13 cellular contexts compared by ENCODE assay signal in genomic region chr5:141779642-141780041, GRCh38.
DNase-seq lines count a peak whose midpoint lies in the region; ATAC-seq and TF ChIP-seq lines count a peak whose summit lies in the region.
"Had no signal": no experiment of that assay in that cellular context is flagged by ENCODE, and none has a peak within 500 bp of the region (broad histone marks: within the 10 kb centered on the region; RNA-seq: fewer than 3 reads in every experiment).

No MANE protein-coding gene starts in this region.

- H3K36me3 Mint-ChIP-seq in endothelial cell (ENCODE audit: low read depth, unreplicated experiment): no peaks in the 10 kb centered on the region

- H3K4me3 ChIP-seq in RWPE2 (ENCODE audit: severe bottlenecking) (no peak overlapping the region), fibroblast of pulmonary artery (replicated peaks; ENCODE audit: low read depth, low read length) (no peak overlapping the region)
- H3K4me3 ChIP-seq: SJCRH30, skin epidermis had no signal

- no peaks in the 10 kb centered on the region for H3K27me3 Mint-ChIP-seq in stimulated activated naive CD8-positive, alpha-beta T cell treated with anti-CD3 and anti-CD28 coated beads, Interleukin-15, amount 100 ng/mL, for 72 hours
- peaks cover 11% of the 10 kb centered on the region for H3K27me3 Mint-ChIP-seq in endothelial cell (ENCODE audit: unreplicated experiment)

- ATAC-seq in RWPE2 (ENCODE audit: low read depth): peak; percentile 45; the same call in 1 of the 3 replicates
- peak; percentile 40 for ATAC-seq in stimulated activated naive CD8-positive, alpha-beta T cell treated with anti-CD3 and anti-CD28 coated beads, Interleukin-15, amount 100 ng/mL, for 72 hours

- H3K9me3 Mint-ChIP-seq in stimulated activated naive CD8-positive, alpha-beta T cell treated with anti-CD3 and anti-CD28 coated beads, Interleukin-15, amount 100 ng/mL, for 72 hours: no peaks in the 10 kb centered on the region
- no peaks in the 10 kb centered on the region for H3K9me3 Mint-ChIP-seq in endothelial cell (ENCODE audit: unreplicated experiment)

- H3K27ac ChIP-seq in RWPE2 (ENCODE audit: poor library complexity, severe bottlenecking): no peak overlapping the region
- H3K27ac ChIP-seq: SJCRH30, skin epidermis had no signal

- peaks cover 19% of the 10 kb centered on the region for H3K4me1 Mint-ChIP-seq in stimulated activated naive CD8-positive, alpha-beta T cell treated with anti-CD3 and anti-CD28 coated beads, Interleukin-15, amount 100 ng/mL, for 72 hours
- H3K4me1 Mint-ChIP-seq in endothelial cell (ENCODE audit: unreplicated experiment): peaks cover 10% of the 10 kb centered on the region

- TF ChIP-seq CTCF in RWPE2 (IDR thresholded peaks at IDR 0.05; ENCODE audit: poor library complexity, severe bottlenecking) (no peak), fibroblast of pulmonary artery (IDR thresholded peaks at IDR 0.05; ENCODE audit: low read length, missing control alignments) (no peak), endothelial cell (IDR thresholded peaks at IDR 0.05; ENCODE audit: unreplicated experiment) (no peak)

- H3K4me3 Mint-ChIP-seq in stimulated activated naive CD8-positive, alpha-beta T cell treated with anti-CD3 and anti-CD28 coated beads, Interleukin-15, amount 100 ng/mL, for 72 hours: no peak overlapping the region
- no peak overlapping the region for H3K4me3 Mint-ChIP-seq in endothelial cell (ENCODE audit: unreplicated experiment)

- no peak overlapping the region for H3K27ac Mint-ChIP-seq in stimulated activated naive CD8-positive, alpha-beta T cell treated with anti-CD3 and anti-CD28 coated beads, Interleukin-15, amount 100 ng/mL, for 72 hours
- H3K27ac Mint-ChIP-seq in endothelial cell (ENCODE audit: unreplicated experiment): no peak overlapping the region

- H3K36me3 ChIP-seq in RWPE2 (ENCODE audit: low read depth): no peaks in the 10 kb centered on the region
- H3K36me3 ChIP-seq: SJCRH30 had no signal

- no peaks in the 10 kb centered on the region for H3K9me3 ChIP-seq in RWPE2 (ENCODE audit: severe bottlenecking)
- H3K9me3 ChIP-seq: SJCRH30 had no signal

- DNase-seq in NK-92 treated with Interleukin-12 subunit alpha and Interleukin-12 subunit beta, amount 100 ng/mL, for 24 hours (lab: John Stamatoyannopoulos, UW): peak; percentile 10
- no peak for DNase-seq in NK-92 (lab: John Stamatoyannopoulos, UW; ENCODE audit: unreplicated experiment)
- no peak for DNase-seq in RWPE2 (ENCODE audit: low spot score)
- peak; percentile 31 for DNase-seq in fibroblast of pulmonary artery (ENCODE audit: low read depth)
- peak in 1 of 2 donors; percentile 26 for DNase-seq in stimulated activated naive CD8-positive, alpha-beta T cell treated with anti-CD3 and anti-CD28 coated beads, Interleukin-15, amount 100 ng/mL, for 72 hours
- DNase-seq in NCI-H2171 treated with DMSO at 0.1 percent for 48 hours (lab: John Stamatoyannopoulos, UW): no peak
- DNase-seq in T-helper 9 cell: no peak
- no peak for DNase-seq in endothelial cell (ENCODE audit: low spot score)
- DNase-seq: activated CD4-positive, alpha-beta T cell treated with anti-CD3 and anti-CD28 coated beads for 48 hours; effector CD4-positive, alpha-beta T cell; NCI-H2171; SJCRH30 had no signal

- H3K4me1 ChIP-seq in RWPE2 (ENCODE audit: insufficient read depth, poor library complexity, severe bottlenecking): peaks cover 3% of the 10 kb centered on the region
- H3K4me1 ChIP-seq: SJCRH30 had no signal

- no peaks in the 10 kb centered on the region for H3K27me3 ChIP-seq in RWPE2 (ENCODE audit: insufficient read depth, poor library complexity, severe bottlenecking)

Comparison
In these comparisons a context has a peak if more than half of its experiments do, and no peak if none do; other contexts are left out.
1. DNase-seq: peak in NK-92 treated with Interleukin-12 subunit alpha and Interleukin-12 subunit beta, amount 100 ng/mL, for 24 hours (single experiment) and fibroblast of pulmonary artery (single experiment); none in NK-92 (single experiment), RWPE2 (single experiment), NCI-H2171 treated with DMSO at 0.1 percent for 48 hours (single experiment), T-helper 9 cell (single experiment) and endothelial cell (single experiment).